In genomic region chr11:9386901-9387300, GRCh38 we compare ENCODE assay signal across 12 cellular contexts. TPM values are rescaled to one million over a fixed set of nuclear protein-coding genes. Genes with fewer than 3 reads are reported as not detected.
DNase-seq lines count a peak whose midpoint lies in the region; ATAC-seq and TF ChIP-seq lines count a peak whose summit lies in the region.
"Had no signal": no experiment of that assay in that cellular context is flagged by ENCODE, and none has a peak within 500 bp of the region (broad histone marks: within the 10 kb centered on the region; RNA-seq: fewer than 3 reads in every experiment).

No MANE protein-coding gene starts in this region.

- intact Hi-C loops in activated T-helper 2 cell treated with anti-CD3 and anti-CD28 coated beads, Interferon-gamma antibody, Interleukin-2, Interleukin-4, amounts not matched to agents 10 μg/mL and 5 μg/mL and 100 μg/mL, durations not matched to agents 14 hours and 24 hours and 36 hours (cut with micrococcal nuclease), result no loop called here

- H3K27me3 ChIP-seq in DND-41 (ENCODE audit: insufficient read depth, low read length, poor library complexity) (no peaks in the 10 kb centered on the region), neuronal stem cell (ENCODE audit: control insufficient read depth in 3 of 3, insufficient read depth in 3 of 3, low read depth in 1 of 3, low read length in 3 of 3) (no peaks in the 10 kb centered on the region)
- H3K27me3 ChIP-seq: transverse colon had no signal

- H2AFZ ChIP-seq in DND-41 (ENCODE audit: low read depth, low read length) (no peak overlapping the region), neuronal stem cell (ENCODE audit: low read length) (no peak overlapping the region)

- H3K4me3 Mint-ChIP-seq in activated T-helper 2 cell treated with anti-CD3 and anti-CD28 coated beads, Interferon-gamma antibody, Interleukin-2, Interleukin-4, amounts not matched to agents 10 μg/mL and 5 μg/mL and 100 μg/mL, durations not matched to agents 14 hours and 24 hours and 36 hours (ENCODE audit: low read depth), result peak overlapping the region; percentile 69
- H3K4me3 Mint-ChIP-seq in naive thymus-derived CD8-positive, alpha-beta T cell, result peak overlapping the region in 9 of 10 donors; percentile 54 to 95 (median 71)

- WGBS in neuronal stem cell (ENCODE audit: extremely low coverage in 2 of 2, insufficient read length in 2 of 2, insufficient replicate concordance in 1 of 2), 2 donors, result no CpG with 5 or more reads among the region's 1 CpG

- H3K23ac ChIP-seq in neuronal stem cell (ENCODE audit: low read depth, low read length, poor library complexity), result no peak overlapping the region

- peak overlapping the region in 1 of 2 experiments; percentile 44; a peak in 1 of 4 replicates for H3K4me3 ChIP-seq in DND-41 (ENCODE audit: low read depth in 1 of 2, low read length in 2 of 2)
- no peak overlapping the region for H3K4me3 ChIP-seq in neuronal stem cell (ENCODE audit: low read length in 2 of 2)

- H3K9me3 Mint-ChIP-seq in activated T-helper 2 cell treated with anti-CD3 and anti-CD28 coated beads, Interferon-gamma antibody, Interleukin-2, Interleukin-4, amounts not matched to agents 10 μg/mL and 5 μg/mL and 100 μg/mL, durations not matched to agents 14 hours and 24 hours and 36 hours, result no peaks in the 10 kb centered on the region
- H3K9me3 Mint-ChIP-seq in naive thymus-derived CD8-positive, alpha-beta T cell, result no peaks in the 10 kb centered on the region

- H2BK12ac ChIP-seq in neuronal stem cell (ENCODE audit: low read length), result no peak overlapping the region

- H3K79me1 ChIP-seq in neuronal stem cell (ENCODE audit: low read depth, low read length), result peaks cover 10% of the 10 kb centered on the region

- peaks cover 22% of the 10 kb centered on the region for H3K4me1 Mint-ChIP-seq in activated T-helper 2 cell treated with anti-CD3 and anti-CD28 coated beads, Interferon-gamma antibody, Interleukin-2, Interleukin-4, amounts not matched to agents 10 μg/mL and 5 μg/mL and 100 μg/mL, durations not matched to agents 14 hours and 24 hours and 36 hours (ENCODE audit: low read depth)
- peaks cover 10 to 51% (median 44%) of the 10 kb centered on the region in 4 donors for H3K4me1 Mint-ChIP-seq in naive thymus-derived CD8-positive, alpha-beta T cell

- H3K14ac ChIP-seq in neuronal stem cell (ENCODE audit: low read length), result no peak overlapping the region

- H3K4me1 ChIP-seq in DND-41 (ENCODE audit: insufficient read depth, low read length), result peaks cover 47% of the 10 kb centered on the region
- no peaks in the 10 kb centered on the region for H3K4me1 ChIP-seq in neuronal stem cell (ENCODE audit: control insufficient read depth in 2 of 2, insufficient read depth in 1 of 2, low read depth in 1 of 2, low read length in 2 of 2)

- no peak overlapping the region for H3K18ac ChIP-seq in neuronal stem cell (ENCODE audit: low read length)

- no peak overlapping the region for H4K91ac ChIP-seq in neuronal stem cell (ENCODE audit: low read depth, low read length, poor library complexity)

- H4K8ac ChIP-seq in neuronal stem cell (ENCODE audit: low read depth, low read length), result no peak overlapping the region

- H2BK5ac ChIP-seq in neuronal stem cell (ENCODE audit: low read length), result no peak overlapping the region

- H3K27me3 Mint-ChIP-seq in activated T-helper 2 cell treated with anti-CD3 and anti-CD28 coated beads, Interferon-gamma antibody, Interleukin-2, Interleukin-4, amounts not matched to agents 10 μg/mL and 5 μg/mL and 100 μg/mL, durations not matched to agents 14 hours and 24 hours and 36 hours (ENCODE audit: low read depth), result no peaks in the 10 kb centered on the region
- no peaks in the 10 kb centered on the region for H3K27me3 Mint-ChIP-seq in naive thymus-derived CD8-positive, alpha-beta T cell

- H3K36me3 ChIP-seq in DND-41 (ENCODE audit: insufficient read depth, low read length) (peaks cover 43% of the 10 kb centered on the region), neuronal stem cell (replicated peaks in 1 of 2; ENCODE audit: control insufficient read depth in 2 of 2, insufficient read depth in 2 of 2, low read length in 2 of 2) (peaks cover 2 to 43% of the 10 kb centered on the region in 2 donors)
- H3K36me3 ChIP-seq: transverse colon had no signal

- peaks cover 35% of the 10 kb centered on the region for H3K36me3 Mint-ChIP-seq in activated T-helper 2 cell treated with anti-CD3 and anti-CD28 coated beads, Interferon-gamma antibody, Interleukin-2, Interleukin-4, amounts not matched to agents 10 μg/mL and 5 μg/mL and 100 μg/mL, durations not matched to agents 14 hours and 24 hours and 36 hours (ENCODE audit: low read depth)
- H3K36me3 Mint-ChIP-seq in naive thymus-derived CD8-positive, alpha-beta T cell, result peaks cover 0 to 19% (median 2%) of the 10 kb centered on the region in 3 donors

- no peak overlapping the region for H2BK120ac ChIP-seq in neuronal stem cell (ENCODE audit: low read depth, low read length)

- H3K27ac ChIP-seq in DND-41 (ENCODE audit: low read length) (no peak overlapping the region; the same call in 1 of the 2 replicates), neuronal stem cell (replicated peaks; ENCODE audit: low read length) (no peak overlapping the region)

- H4K20me1 ChIP-seq in DND-41 (ENCODE audit: insufficient read depth, low read length), result peaks cover 55% of the 10 kb centered on the region

- H3K9ac ChIP-seq in DND-41 (ENCODE audit: low read depth, low read length), result 0 out of 2 replicates have a peak overlapping the region, but pooled peaks have one; percentile 18
- H3K9ac ChIP-seq in neuronal stem cell (ENCODE audit: low read depth, low read length, poor library complexity), result no peak overlapping the region

- ATAC-seq in DND-41 (ENCODE audit: insufficient read depth, low read depth) (no peak), GM18868 (IDR thresholded peaks at IDR 0.05; ENCODE audit: unreplicated experiment) (no peak), GM18517 (IDR thresholded peaks at IDR 0.05; ENCODE audit: unreplicated experiment) (no peak)
- no peak for ATAC-seq in naive thymus-derived CD8-positive, alpha-beta T cell

- no peak for TF ChIP-seq CTCF in DND-41 (IDR thresholded peaks at IDR 0.05; ENCODE audit: borderline replicate concordance, extremely low read depth, low read length, poor library complexity, severe bottlenecking)

- in situ Hi-C loops in KBM-7 (cut with MboI; ENCODE audit: low pct_unique_long_range_greater_than_20kb, low sequenced_read_pairs), result no loop called here

- H3K4ac ChIP-seq in neuronal stem cell (ENCODE audit: low read length), result no peak overlapping the region

- H3K4me2 ChIP-seq in DND-41 (ENCODE audit: insufficient read depth, low read length) (peak overlapping the region; percentile 89; the same call in 1 of the 2 replicates), neuronal stem cell (ENCODE audit: insufficient read depth, low read length, poor library complexity, severe bottlenecking) (no peak overlapping the region)

- H2AK5ac ChIP-seq in neuronal stem cell (ENCODE audit: low read depth, low read length), result no peak overlapping the region

- DNase-seq in DND-41 (no peak), KBM-7 (peak; percentile 53), neuronal stem cell (ENCODE audit: low spot score) (no peak)
- no peak for DNase-seq in activated T-helper 2 cell treated with anti-CD3 and anti-CD28 coated beads, Interferon-gamma antibody, Interleukin-2, Interleukin-4, amounts not matched to agents 10 μg/mL and 5 μg/mL and 100 μg/mL, durations not matched to agents 14 hours and 24 hours and 36 hours (ENCODE audit: low spot score)
- no peak for DNase-seq in naive thymus-derived CD8-positive, alpha-beta T cell
- DNase-seq in stimulated activated CD4-positive, alpha-beta T cell treated with anti-CD3 and anti-CD28 coated beads, Interleukin-1b, Interleukin-23, amount 100 ng/mL, for 48 hours, result no peak
- DNase-seq: activated effector memory CD4-positive, alpha-beta T cell treated with Interleukin-2 at 50 U/mL for 16 hours; NCI-H1694; SHP77 treated with DMSO at 0.1 percent for 48 hours; transverse colon had no signal

- POLR2A ChIA-PET in naive thymus-derived CD8-positive, alpha-beta T cell (lab: Charles Lee), result interaction anchor here (1.0 kb wide), 1 partner anchor 147 kb away, joined by 8 read pairs; no protein-coding TSS in a partner anchor

- H3K9me3 ChIP-seq in DND-41 (ENCODE audit: insufficient read depth, low read length, severe bottlenecking) (no peaks in the 10 kb centered on the region), neuronal stem cell (replicated peaks in 1 of 2; ENCODE audit: control insufficient read depth in 2 of 2, insufficient read depth in 1 of 2, low read depth in 1 of 2, low read length in 2 of 2) (peaks cover 0 to 3% of the 10 kb centered on the region in 2 donors)
- H3K9me3 ChIP-seq: transverse colon had no signal

- no peak overlapping the region for H3K27ac Mint-ChIP-seq in activated T-helper 2 cell treated with anti-CD3 and anti-CD28 coated beads, Interferon-gamma antibody, Interleukin-2, Interleukin-4, amounts not matched to agents 10 μg/mL and 5 μg/mL and 100 μg/mL, durations not matched to agents 14 hours and 24 hours and 36 hours
- peak overlapping the region in 8 of 10 donors; percentile 0 to 70 (median 34) for H3K27ac Mint-ChIP-seq in naive thymus-derived CD8-positive, alpha-beta T cell

- no peak overlapping the region for H2BK15ac ChIP-seq in neuronal stem cell (ENCODE audit: low read length)

- peaks cover 75% of the 10 kb centered on the region for H3K79me2 ChIP-seq in DND-41 (ENCODE audit: insufficient read depth, low read length)

RNA-seq across cellular contexts. Expression of gene IPO7, which starts 2.4 kb away (rescaled TPM):
- 143 and 155 TPM in 2 replicates for total RNA-seq in activated T-helper 2 cell treated with anti-CD3 and anti-CD28 coated beads, Interferon-gamma antibody, Interleukin-2, Interleukin-4, amounts not matched to agents 10 μg/mL and 5 μg/mL and 100 μg/mL, durations not matched to agents 14 hours and 24 hours and 36 hours
- 10 to 100 TPM; 66.9 to 73.7 TPM for total RNA-seq in naive thymus-derived CD8-positive, alpha-beta T cell
- polyA plus RNA-seq in naive thymus-derived CD8-positive, alpha-beta T cell, result 10 to 100 TPM in 1 of 3 donors, 1 to 10 TPM in 2; 3.7 to 11.2 (median 5.9) TPM
- polyA plus RNA-seq in neuronal stem cell (2013, experiment 1 of 2), result 90.9 TPM
- 92.6 TPM for polyA plus RNA-seq in neuronal stem cell (2013, experiment 2 of 2)
